ENCODE assay signal across 29 cellular contexts in genomic region chr2:172582656-172583055, GRCh38. TPM values are rescaled to one million over a fixed set of nuclear protein-coding genes. Genes with fewer than 3 reads are reported as not detected.
DNase-seq lines count a peak whose midpoint lies in the region; ATAC-seq, FAIRE-seq and TF ChIP-seq lines count a peak whose summit lies in the region.
"Had no signal": no experiment of that assay in that cellular context is flagged by ENCODE, and none has a peak within 500 bp of the region (broad histone marks: within the 10 kb centered on the region; RNA-seq: fewer than 3 reads in every experiment).

No MANE protein-coding gene starts in this region.

- no peak overlapping the region for H3K4me2 ChIP-seq in MM.1S (ENCODE audit: low read depth, low read length)

- ATAC-seq in activated naive CD8-positive, alpha-beta T cell treated with anti-CD3 and anti-CD28 coated beads, Interleukin-2, amount 50 U/mL, for 24 hours, result no peak
- peak; percentile 74 to 90 for ATAC-seq in stimulated activated naive B cell treated with anti-CD40 and anti-IgM and Interleukin-4, amounts not matched to agents 10 μg/mL and 1 μg/mL and 100 μg/mL, for 72 hours (replicated peaks)
- ATAC-seq in GM19324 (IDR thresholded peaks at IDR 0.05; ENCODE audit: low FRiP score, unreplicated experiment), result no peak
- no peak for ATAC-seq in GM21737 (IDR thresholded peaks at IDR 0.05; ENCODE audit: unreplicated experiment)
- ATAC-seq: GM12878, K562 had no signal

- no peaks in the 10 kb centered on the region for H3K27me3 Mint-ChIP-seq in activated naive CD8-positive, alpha-beta T cell treated with anti-CD3 and anti-CD28 coated beads, Interleukin-2, amount 50 U/mL, for 24 hours
- no peaks in the 10 kb centered on the region for H3K27me3 Mint-ChIP-seq in activated naive CD8-positive, alpha-beta T cell treated with anti-CD3 and anti-CD28 coated beads for 36 hours
- no peaks in the 10 kb centered on the region for H3K27me3 Mint-ChIP-seq in stimulated activated naive B cell treated with anti-CD40 and anti-IgM and Interleukin-4, amounts not matched to agents 10 μg/mL and 1 μg/mL and 100 μg/mL, for 72 hours
- H3K27me3 Mint-ChIP-seq: CD4-positive, alpha-beta memory T cell had no signal

- TF ChIP-seq CTCF in MM.1S (IDR thresholded peaks at IDR 0.05; ENCODE audit: low read length), result no peak

- H2AFZ ChIP-seq in MM.1S (ENCODE audit: low read length), result no peak overlapping the region

- no peaks in the 10 kb centered on the region for H3K9me3 ChIP-seq in MM.1S (replicated peaks; ENCODE audit: insufficient read depth, low read length)
- H3K9me3 ChIP-seq: BE2C, Caco-2 had no signal

- H3K27me3 ChIP-seq in MM.1S (replicated peaks; ENCODE audit: insufficient read depth, low read length), result no peaks in the 10 kb centered on the region
- H3K27me3 ChIP-seq: BE2C had no signal

- TF ChIP-seq POLR2A in GM12891 (IDR thresholded peaks at IDR 0.05; ENCODE audit: low read depth, low read length), result no peak

- H3K79me2 ChIP-seq in MM.1S (ENCODE audit: low read length), result peaks cover 98% of the 10 kb centered on the region

- H3K4me1 ChIP-seq in MM.1S (ENCODE audit: low read length), result peaks cover 61% of the 10 kb centered on the region
- H3K4me1 ChIP-seq: BE2C, Caco-2 had no signal

- peaks cover 80% of the 10 kb centered on the region for H3K36me3 Mint-ChIP-seq in activated naive CD8-positive, alpha-beta T cell treated with anti-CD3 and anti-CD28 coated beads, Interleukin-2, amount 50 U/mL, for 24 hours (ENCODE audit: low read depth)
- peaks cover 69% of the 10 kb centered on the region for H3K36me3 Mint-ChIP-seq in activated naive CD8-positive, alpha-beta T cell treated with anti-CD3 and anti-CD28 coated beads for 36 hours
- peaks cover 43 to 62% of the 10 kb centered on the region in 2 donors for H3K36me3 Mint-ChIP-seq in stimulated activated naive B cell treated with anti-CD40 and anti-IgM and Interleukin-4, amounts not matched to agents 10 μg/mL and 1 μg/mL and 100 μg/mL, for 72 hours

- no peaks in the 10 kb centered on the region for H3K9me2 ChIP-seq in MM.1S (replicated peaks; ENCODE audit: insufficient read depth, low read length)

- no peak for DNase-seq in activated naive CD8-positive, alpha-beta T cell treated with anti-CD3 and anti-CD28 coated beads, Interleukin-2, amount 50 U/mL, for 24 hours
- no peak for DNase-seq in activated naive CD8-positive, alpha-beta T cell treated with anti-CD3 and anti-CD28 coated beads for 36 hours
- DNase-seq in GM12891 (ENCODE audit: insufficient read length, low spot score) (no peak), MM.1S (no peak), NCI-H1417 treated with DMSO at 0.1 percent for 48 hours (lab: John Stamatoyannopoulos, UW) (no peak)
- no peak for DNase-seq in stimulated activated naive B cell treated with anti-CD40 and anti-IgM and Interleukin-4, amounts not matched to agents 10 μg/mL and 1 μg/mL and 100 μg/mL, for 72 hours
- DNase-seq: 8988T; ACHN; BE2C; Caco-2; CD4-positive, alpha-beta memory T cell; EL; GDM1; NCI-H1092; NCI-H1436; NCI-H187 treated with DMSO at 0.1 percent for 48 hours; NCI-H2171 treated with DMSO at 0.1 percent for 48 hours; NCI-H524; NCI-H748 treated with DMSO at 0.1 percent for 48 hours; SIG-M5; SW 1271 had no signal

- H3K9me3 Mint-ChIP-seq in activated naive CD8-positive, alpha-beta T cell treated with anti-CD3 and anti-CD28 coated beads, Interleukin-2, amount 50 U/mL, for 24 hours, result peaks cover 12% of the 10 kb centered on the region
- H3K9me3 Mint-ChIP-seq in activated naive CD8-positive, alpha-beta T cell treated with anti-CD3 and anti-CD28 coated beads for 36 hours, result peaks cover 11% of the 10 kb centered on the region
- peaks cover 9 to 13% of the 10 kb centered on the region in 2 donors for H3K9me3 Mint-ChIP-seq in stimulated activated naive B cell treated with anti-CD40 and anti-IgM and Interleukin-4, amounts not matched to agents 10 μg/mL and 1 μg/mL and 100 μg/mL, for 72 hours

- peaks cover 55% of the 10 kb centered on the region for H3K4me1 Mint-ChIP-seq in activated naive CD8-positive, alpha-beta T cell treated with anti-CD3 and anti-CD28 coated beads, Interleukin-2, amount 50 U/mL, for 24 hours
- H3K4me1 Mint-ChIP-seq in activated naive CD8-positive, alpha-beta T cell treated with anti-CD3 and anti-CD28 coated beads for 36 hours, result peaks cover 49% of the 10 kb centered on the region
- peaks cover 10 to 36% of the 10 kb centered on the region in 2 donors for H3K4me1 Mint-ChIP-seq in stimulated activated naive B cell treated with anti-CD40 and anti-IgM and Interleukin-4, amounts not matched to agents 10 μg/mL and 1 μg/mL and 100 μg/mL, for 72 hours

- no peak overlapping the region for H3K4me3 ChIP-seq in MM.1S (ENCODE audit: low read length)
- H3K4me3 ChIP-seq: GM12878, K562, SK-N-MC had no signal

- peak; percentile 51 for FAIRE-seq in GM12891 (lab: Jason Lieb, UNC)
- FAIRE-seq: GM12878, H54, HTR-8/SVneo, K562, RCC 7860 had no signal

- no peaks in the 10 kb centered on the region for H4K20me1 ChIP-seq in MM.1S (ENCODE audit: insufficient read depth, low read length)

- H3F3A ChIP-seq in MM.1S (ENCODE audit: insufficient read depth, low read length), result peaks cover 49% of the 10 kb centered on the region

- no peak overlapping the region for H3K9ac ChIP-seq in MM.1S (ENCODE audit: low read length)

- H3K4me3 Mint-ChIP-seq in activated naive CD8-positive, alpha-beta T cell treated with anti-CD3 and anti-CD28 coated beads, Interleukin-2, amount 50 U/mL, for 24 hours, result no peak overlapping the region
- H3K4me3 Mint-ChIP-seq in activated naive CD8-positive, alpha-beta T cell treated with anti-CD3 and anti-CD28 coated beads for 36 hours, result no peak overlapping the region
- no peak overlapping the region for H3K4me3 Mint-ChIP-seq in stimulated activated naive B cell treated with anti-CD40 and anti-IgM and Interleukin-4, amounts not matched to agents 10 μg/mL and 1 μg/mL and 100 μg/mL, for 72 hours
- H3K4me3 Mint-ChIP-seq: CD4-positive, alpha-beta memory T cell had no signal

- peaks cover 36% of the 10 kb centered on the region for H3K36me3 ChIP-seq in MM.1S (replicated peaks; ENCODE audit: insufficient read depth, low read length)
- H3K36me3 ChIP-seq: BE2C had no signal

- H3K27ac Mint-ChIP-seq in activated naive CD8-positive, alpha-beta T cell treated with anti-CD3 and anti-CD28 coated beads, Interleukin-2, amount 50 U/mL, for 24 hours, result peak overlapping the region; percentile 15
- no peak overlapping the region for H3K27ac Mint-ChIP-seq in activated naive CD8-positive, alpha-beta T cell treated with anti-CD3 and anti-CD28 coated beads for 36 hours
- H3K27ac Mint-ChIP-seq in stimulated activated naive B cell treated with anti-CD40 and anti-IgM and Interleukin-4, amounts not matched to agents 10 μg/mL and 1 μg/mL and 100 μg/mL, for 72 hours, result no peak overlapping the region
- H3K27ac Mint-ChIP-seq: CD4-positive, alpha-beta memory T cell had no signal

- H3K27ac ChIP-seq in MM.1S (ENCODE audit: low read length), result peak overlapping the region; percentile 24; the same call in 1 of the 2 replicates
- H3K27ac ChIP-seq: SK-N-MC had no signal

TF ChIP-seq in GM12891, 5 proteins besides CTCF, POLR2A, EP300 and RAD21:
- TF ChIP-seq PAX5 (IDR thresholded peaks at IDR 0.05; ENCODE audit: insufficient read depth, low read length, severe bottlenecking), result no peak
- TF ChIP-seq SPI1 (IDR thresholded peaks at IDR 0.05; ENCODE audit: low read depth, low read length), result peak; percentile 41; the same call in 1 of the 2 replicates

RNA-seq across cellular contexts. Expression of gene PDK1, which starts 26.8 kb away (rescaled TPM):
- total RNA-seq in activated naive CD8-positive, alpha-beta T cell treated with anti-CD3 and anti-CD28 coated beads for 36 hours, result 10 to 100 TPM; 42.2 to 46.6 TPM
- polyA plus RNA-seq in GM12891 (2012; ENCODE audit: low read depth, missing spikeins), result 14.4 TPM

Comparison
In these comparisons a context has a peak if more than half of its experiments do, and no peak if none do; other contexts are left out.
1. ATAC-seq: peak in stimulated activated naive B cell treated with anti-CD40 and anti-IgM and Interleukin-4, amounts not matched to agents 10 μg/mL and 1 μg/mL and 100 μg/mL, for 72 hours (2 of 2); none in activated naive CD8-positive, alpha-beta T cell treated with anti-CD3 and anti-CD28 coated beads, Interleukin-2, amount 50 U/mL, for 24 hours (single experiment), GM19324 (single experiment) and GM21737 (single experiment).